In genomic region chr10:83302623-83303022, GRCh38 we compare ENCODE assay signal across 11 cellular contexts.
"Had no signal": no experiment of that assay in that cellular context is flagged by ENCODE, and none has a peak within 500 bp of the region (broad histone marks: within the 10 kb centered on the region; RNA-seq: fewer than 3 reads in every experiment).

No MANE protein-coding gene starts in this region.

- H3K27ac Mint-ChIP-seq: GM23338, H9, HFFc6, IgD-negative memory B cell had no signal

- H3K4me1 Mint-ChIP-seq: GM23338, H9, IgD-negative memory B cell had no signal

- H3K27me3 Mint-ChIP-seq: IgD-negative memory B cell had no signal

- H3K4me3 Mint-ChIP-seq: GM23338, H9, HFFc6, IgD-negative memory B cell had no signal

- H3K4me2 ChIP-seq: GM23338, KMS-11 had no signal

- H2AFZ ChIP-seq: GM23338 had no signal

- H3K27ac ChIP-seq: KMS-11 had no signal

- H3K4me3 ChIP-seq: GM23338 had no signal

- H3K9me3 Mint-ChIP-seq: GM23338, H9 had no signal

- H3K36me3 Mint-ChIP-seq: IgD-negative memory B cell had no signal

- H3K9ac ChIP-seq: KMS-11 had no signal

- FAIRE-seq: H1, H54, HTR-8/SVneo had no signal

- ATAC-seq: GM23338 had no signal

- DNase-seq: H9, HCEC 1CT, HFFc6, Karpas-422, KBM-7 had no signal
